Comparison of ENCODE assay signal across 1 cellular context in the genomic region with DNA sequence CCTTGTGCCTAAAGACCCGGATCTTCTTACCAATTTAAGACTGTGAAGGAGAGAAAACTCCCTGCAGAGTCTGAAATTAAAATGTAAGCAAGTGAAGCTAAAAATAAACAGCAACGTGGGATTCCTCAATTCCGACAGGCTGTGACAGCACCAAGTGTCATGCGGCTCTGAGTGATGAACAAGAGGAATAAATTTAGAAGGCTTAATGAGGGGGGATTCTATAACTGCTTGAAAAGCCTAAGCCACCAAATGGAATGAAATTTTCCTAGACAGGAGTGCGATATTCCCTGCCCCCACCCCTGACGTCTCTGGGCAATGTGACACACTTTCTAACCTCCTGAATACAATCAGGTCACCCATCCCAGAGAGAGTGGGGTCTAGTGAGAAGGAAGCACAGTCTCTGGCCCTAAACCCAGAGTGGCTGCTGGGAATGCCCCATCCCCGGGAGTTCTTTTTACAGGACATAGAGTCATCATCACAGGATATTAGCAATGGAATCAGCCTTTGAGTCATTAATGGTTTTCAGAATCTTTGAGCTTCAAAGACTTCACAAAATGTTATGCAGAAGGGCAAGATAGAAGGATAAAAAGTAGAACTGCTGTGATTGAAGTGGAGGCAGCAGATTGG.
TF ChIP-seq lines count a peak whose summit lies in the region.

No MANE protein-coding gene starts in this region.

TF ChIP-seq in neural cell, 6 proteins besides CTCF, POLR2A, EP300 and RAD21:
- TF ChIP-seq, protein P1, sequence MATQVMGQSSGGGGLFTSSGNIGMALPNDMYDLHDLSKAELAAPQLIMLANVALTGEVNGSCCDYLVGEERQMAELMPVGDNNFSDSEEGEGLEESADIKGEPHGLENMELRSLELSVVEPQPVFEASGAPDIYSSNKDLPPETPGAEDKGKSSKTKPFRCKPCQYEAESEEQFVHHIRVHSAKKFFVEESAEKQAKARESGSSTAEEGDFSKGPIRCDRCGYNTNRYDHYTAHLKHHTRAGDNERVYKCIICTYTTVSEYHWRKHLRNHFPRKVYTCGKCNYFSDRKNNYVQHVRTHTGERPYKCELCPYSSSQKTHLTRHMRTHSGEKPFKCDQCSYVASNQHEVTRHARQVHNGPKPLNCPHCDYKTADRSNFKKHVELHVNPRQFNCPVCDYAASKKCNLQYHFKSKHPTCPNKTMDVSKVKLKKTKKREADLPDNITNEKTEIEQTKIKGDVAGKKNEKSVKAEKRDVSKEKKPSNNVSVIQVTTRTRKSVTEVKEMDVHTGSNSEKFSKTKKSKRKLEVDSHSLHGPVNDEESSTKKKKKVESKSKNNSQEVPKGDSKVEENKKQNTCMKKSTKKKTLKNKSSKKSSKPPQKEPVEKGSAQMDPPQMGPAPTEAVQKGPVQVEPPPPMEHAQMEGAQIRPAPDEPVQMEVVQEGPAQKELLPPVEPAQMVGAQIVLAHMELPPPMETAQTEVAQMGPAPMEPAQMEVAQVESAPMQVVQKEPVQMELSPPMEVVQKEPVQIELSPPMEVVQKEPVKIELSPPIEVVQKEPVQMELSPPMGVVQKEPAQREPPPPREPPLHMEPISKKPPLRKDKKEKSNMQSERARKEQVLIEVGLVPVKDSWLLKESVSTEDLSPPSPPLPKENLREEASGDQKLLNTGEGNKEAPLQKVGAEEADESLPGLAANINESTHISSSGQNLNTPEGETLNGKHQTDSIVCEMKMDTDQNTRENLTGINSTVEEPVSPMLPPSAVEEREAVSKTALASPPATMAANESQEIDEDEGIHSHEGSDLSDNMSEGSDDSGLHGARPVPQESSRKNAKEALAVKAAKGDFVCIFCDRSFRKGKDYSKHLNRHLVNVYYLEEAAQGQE (IDR thresholded peaks at IDR 0.05; ENCODE audit: borderline replicate concordance), result peak; percentile 98
- TF ChIP-seq EZH2 (IDR thresholded peaks at IDR 0.05; ENCODE audit: borderline replicate concordance, insufficient read depth, low read length, poor library complexity, severe bottlenecking), result no peak
- TF ChIP-seq MXI1 (conservative IDR thresholded peaks at IDR 0.05; ENCODE audit: poor library complexity, severe bottlenecking), result no peak
- no peak for TF ChIP-seq TAF1 (IDR thresholded peaks at IDR 0.05; ENCODE audit: low read depth)
- TF ChIP-seq SMC3 (conservative IDR thresholded peaks at IDR 0.05; ENCODE audit: poor library complexity), result no peak
- TF ChIP-seq POLR2AphosphoS5 (IDR thresholded peaks at IDR 0.05), result peak; percentile 75
TF ChIP-seq in neural cell: peak in this region for 2.
